1 cellular context compared by ENCODE assay signal in the genomic region with DNA sequence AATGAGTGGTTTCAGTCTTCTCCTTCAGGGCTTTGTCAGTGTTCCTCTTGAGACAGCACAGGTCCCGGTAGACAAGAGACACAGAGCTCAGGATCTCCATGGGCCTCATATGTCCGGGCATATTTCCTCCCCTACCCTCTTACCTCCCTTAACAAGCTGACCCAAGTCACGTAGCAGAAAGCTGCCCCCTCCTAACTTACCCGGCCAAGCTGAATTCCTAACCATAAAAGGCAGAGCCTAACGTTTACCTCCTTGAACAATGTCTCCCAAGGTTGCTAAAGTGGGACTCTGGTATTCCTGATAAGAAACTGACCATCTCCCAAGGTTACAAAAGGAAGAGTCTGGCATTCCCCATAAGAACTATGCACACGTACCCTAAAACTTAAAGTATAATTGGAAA.
TF ChIP-seq lines count a peak whose summit lies in the region.

No MANE protein-coding gene starts in this region.

TF ChIP-seq in GM23338, 12 proteins besides CTCF, POLR2A, EP300 and RAD21 (continued from another document):
- TF ChIP-seq, protein P1, sequence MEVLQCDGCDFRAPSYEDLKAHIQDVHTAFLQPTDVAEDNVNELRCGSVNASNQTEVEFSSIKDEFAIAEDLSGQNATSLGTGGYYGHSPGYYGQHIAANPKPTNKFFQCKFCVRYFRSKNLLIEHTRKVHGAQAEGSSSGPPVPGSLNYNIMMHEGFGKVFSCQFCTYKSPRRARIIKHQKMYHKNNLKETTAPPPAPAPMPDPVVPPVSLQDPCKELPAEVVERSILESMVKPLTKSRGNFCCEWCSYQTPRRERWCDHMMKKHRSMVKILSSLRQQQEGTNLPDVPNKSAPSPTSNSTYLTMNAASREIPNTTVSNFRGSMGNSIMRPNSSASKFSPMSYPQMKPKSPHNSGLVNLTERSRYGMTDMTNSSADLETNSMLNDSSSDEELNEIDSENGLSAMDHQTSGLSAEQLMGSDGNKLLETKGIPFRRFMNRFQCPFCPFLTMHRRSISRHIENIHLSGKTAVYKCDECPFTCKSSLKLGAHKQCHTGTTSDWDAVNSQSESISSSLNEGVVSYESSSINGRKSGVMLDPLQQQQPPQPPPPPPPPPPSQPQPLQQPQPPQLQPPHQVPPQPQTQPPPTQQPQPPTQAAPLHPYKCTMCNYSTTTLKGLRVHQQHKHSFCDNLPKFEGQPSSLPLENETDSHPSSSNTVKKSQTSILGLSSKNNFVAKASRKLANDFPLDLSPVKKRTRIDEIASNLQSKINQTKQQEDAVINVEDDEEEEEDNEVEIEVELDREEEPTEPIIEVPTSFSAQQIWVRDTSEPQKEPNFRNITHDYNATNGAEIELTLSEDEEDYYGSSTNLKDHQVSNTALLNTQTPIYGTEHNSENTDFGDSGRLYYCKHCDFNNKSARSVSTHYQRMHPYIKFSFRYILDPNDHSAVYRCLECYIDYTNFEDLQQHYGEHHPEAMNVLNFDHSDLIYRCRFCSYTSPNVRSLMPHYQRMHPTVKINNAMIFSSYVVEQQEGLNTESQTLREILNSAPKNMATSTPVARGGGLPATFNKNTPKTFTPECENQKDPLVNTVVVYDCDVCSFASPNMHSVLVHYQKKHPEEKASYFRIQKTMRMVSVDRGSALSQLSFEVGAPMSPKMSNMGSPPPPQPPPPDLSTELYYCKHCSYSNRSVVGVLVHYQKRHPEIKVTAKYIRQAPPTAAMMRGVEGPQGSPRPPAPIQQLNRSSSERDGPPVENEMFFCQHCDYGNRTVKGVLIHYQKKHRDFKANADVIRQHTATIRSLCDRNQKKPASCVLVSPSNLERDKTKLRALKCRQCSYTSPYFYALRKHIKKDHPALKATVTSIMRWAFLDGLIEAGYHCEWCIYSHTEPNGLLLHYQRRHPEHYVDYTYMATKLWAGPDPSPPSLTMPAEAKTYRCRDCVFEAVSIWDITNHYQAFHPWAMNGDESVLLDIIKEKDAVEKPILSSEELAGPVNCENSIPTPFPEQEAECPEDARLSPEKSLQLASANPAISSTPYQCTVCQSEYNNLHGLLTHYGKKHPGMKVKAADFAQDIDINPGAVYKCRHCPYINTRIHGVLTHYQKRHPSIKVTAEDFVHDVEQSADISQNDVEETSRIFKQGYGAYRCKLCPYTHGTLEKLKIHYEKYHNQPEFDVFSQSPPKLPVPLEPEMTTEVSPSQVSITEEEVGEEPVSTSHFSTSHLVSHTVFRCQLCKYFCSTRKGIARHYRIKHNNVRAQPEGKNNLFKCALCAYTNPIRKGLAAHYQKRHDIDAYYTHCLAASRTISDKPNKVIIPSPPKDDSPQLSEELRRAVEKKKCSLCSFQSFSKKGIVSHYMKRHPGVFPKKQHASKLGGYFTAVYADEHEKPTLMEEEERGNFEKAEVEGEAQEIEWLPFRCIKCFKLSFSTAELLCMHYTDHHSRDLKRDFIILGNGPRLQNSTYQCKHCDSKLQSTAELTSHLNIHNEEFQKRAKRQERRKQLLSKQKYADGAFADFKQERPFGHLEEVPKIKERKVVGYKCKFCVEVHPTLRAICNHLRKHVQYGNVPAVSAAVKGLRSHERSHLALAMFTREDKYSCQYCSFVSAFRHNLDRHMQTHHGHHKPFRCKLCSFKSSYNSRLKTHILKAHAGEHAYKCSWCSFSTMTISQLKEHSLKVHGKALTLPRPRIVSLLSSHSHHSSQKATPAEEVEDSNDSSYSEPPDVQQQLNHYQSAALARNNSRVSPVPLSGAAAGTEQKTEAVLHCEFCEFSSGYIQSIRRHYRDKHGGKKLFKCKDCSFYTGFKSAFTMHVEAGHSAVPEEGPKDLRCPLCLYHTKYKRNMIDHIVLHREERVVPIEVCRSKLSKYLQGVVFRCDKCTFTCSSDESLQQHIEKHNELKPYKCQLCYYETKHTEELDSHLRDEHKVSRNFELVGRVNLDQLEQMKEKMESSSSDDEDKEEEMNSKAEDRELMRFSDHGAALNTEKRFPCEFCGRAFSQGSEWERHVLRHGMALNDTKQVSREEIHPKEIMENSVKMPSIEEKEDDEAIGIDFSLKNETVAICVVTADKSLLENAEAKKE (CRISPR knock-in tag; IDR thresholded peaks at IDR 0.05): no peak
- TF ChIP-seq EZH2 (IDR thresholded peaks at IDR 0.05; ENCODE audit: low read depth, unreplicated experiment) (no peak), STAT1 (IDR thresholded peaks at IDR 0.05; ENCODE audit: unreplicated experiment) (no peak), JUNB (IDR thresholded peaks at IDR 0.05; ENCODE audit: unreplicated experiment) (no peak), EZH2phosphoT487 (IDR thresholded peaks at IDR 0.05; ENCODE audit: unreplicated experiment) (no peak), ZNF114 (CRISPR knock-in tag; IDR thresholded peaks at IDR 0.05) (no peak), POLR2AphosphoS5 (IDR thresholded peaks at IDR 0.05; ENCODE audit: low read depth) (no peak), ZNF331 (CRISPR knock-in tag; IDR thresholded peaks at IDR 0.05; ENCODE audit: low read depth) (no peak), NANOG (IDR thresholded peaks at IDR 0.05; ENCODE audit: borderline replicate concordance) (no peak)
- TF ChIP-seq, protein P2, sequence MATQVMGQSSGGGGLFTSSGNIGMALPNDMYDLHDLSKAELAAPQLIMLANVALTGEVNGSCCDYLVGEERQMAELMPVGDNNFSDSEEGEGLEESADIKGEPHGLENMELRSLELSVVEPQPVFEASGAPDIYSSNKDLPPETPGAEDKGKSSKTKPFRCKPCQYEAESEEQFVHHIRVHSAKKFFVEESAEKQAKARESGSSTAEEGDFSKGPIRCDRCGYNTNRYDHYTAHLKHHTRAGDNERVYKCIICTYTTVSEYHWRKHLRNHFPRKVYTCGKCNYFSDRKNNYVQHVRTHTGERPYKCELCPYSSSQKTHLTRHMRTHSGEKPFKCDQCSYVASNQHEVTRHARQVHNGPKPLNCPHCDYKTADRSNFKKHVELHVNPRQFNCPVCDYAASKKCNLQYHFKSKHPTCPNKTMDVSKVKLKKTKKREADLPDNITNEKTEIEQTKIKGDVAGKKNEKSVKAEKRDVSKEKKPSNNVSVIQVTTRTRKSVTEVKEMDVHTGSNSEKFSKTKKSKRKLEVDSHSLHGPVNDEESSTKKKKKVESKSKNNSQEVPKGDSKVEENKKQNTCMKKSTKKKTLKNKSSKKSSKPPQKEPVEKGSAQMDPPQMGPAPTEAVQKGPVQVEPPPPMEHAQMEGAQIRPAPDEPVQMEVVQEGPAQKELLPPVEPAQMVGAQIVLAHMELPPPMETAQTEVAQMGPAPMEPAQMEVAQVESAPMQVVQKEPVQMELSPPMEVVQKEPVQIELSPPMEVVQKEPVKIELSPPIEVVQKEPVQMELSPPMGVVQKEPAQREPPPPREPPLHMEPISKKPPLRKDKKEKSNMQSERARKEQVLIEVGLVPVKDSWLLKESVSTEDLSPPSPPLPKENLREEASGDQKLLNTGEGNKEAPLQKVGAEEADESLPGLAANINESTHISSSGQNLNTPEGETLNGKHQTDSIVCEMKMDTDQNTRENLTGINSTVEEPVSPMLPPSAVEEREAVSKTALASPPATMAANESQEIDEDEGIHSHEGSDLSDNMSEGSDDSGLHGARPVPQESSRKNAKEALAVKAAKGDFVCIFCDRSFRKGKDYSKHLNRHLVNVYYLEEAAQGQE (IDR thresholded peaks at IDR 0.05; ENCODE audit: unreplicated experiment): no peak
